8 cellular contexts compared by ENCODE assay signal in the genomic region with DNA sequence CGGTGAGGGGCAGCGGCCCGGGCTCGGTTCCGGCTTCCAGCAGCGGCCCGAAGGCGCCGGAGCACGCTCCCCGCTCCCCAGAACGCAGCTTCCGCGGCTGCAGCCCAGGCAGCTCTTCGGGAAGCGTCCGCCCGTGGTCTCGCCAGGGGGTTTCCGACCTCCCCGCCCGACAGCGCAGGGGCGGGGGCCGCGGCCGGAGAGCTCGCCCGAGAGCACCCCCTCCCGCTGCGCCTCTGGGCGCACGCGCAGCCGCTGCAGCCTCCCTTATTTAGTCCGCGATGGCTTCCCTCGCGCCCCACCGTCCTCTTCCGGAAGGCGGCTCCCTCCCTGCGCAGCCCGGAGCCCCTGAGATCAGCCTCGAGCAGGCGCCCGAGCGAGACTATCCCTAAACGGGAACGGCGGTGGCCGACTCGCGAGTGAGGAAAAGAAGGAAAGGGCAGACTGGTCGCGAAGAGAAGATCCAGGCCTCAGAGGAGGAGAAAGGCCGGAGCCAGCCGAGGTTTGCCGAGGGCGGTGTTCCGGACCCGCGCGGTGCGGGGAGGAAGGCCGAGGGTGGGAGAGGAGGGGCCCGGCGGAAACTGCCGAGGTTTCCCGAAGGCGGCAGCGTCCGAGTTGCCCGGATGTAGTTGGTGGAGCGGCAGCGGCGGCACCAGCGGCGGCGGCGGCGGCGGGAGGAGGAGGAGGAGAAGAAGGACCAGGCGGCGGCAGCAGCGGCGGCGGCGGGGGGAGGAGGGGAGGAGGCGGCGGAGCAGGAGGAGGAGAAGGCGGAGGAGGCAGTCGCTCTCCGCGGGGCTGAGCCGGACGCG. TPM values are rescaled to one million over a fixed set of nuclear protein-coding genes. Genes with fewer than 3 reads are reported as not detected.
DNase-seq lines count a peak whose midpoint lies in the region; ATAC-seq and TF ChIP-seq lines count a peak whose summit lies in the region.

A gene with protein sequence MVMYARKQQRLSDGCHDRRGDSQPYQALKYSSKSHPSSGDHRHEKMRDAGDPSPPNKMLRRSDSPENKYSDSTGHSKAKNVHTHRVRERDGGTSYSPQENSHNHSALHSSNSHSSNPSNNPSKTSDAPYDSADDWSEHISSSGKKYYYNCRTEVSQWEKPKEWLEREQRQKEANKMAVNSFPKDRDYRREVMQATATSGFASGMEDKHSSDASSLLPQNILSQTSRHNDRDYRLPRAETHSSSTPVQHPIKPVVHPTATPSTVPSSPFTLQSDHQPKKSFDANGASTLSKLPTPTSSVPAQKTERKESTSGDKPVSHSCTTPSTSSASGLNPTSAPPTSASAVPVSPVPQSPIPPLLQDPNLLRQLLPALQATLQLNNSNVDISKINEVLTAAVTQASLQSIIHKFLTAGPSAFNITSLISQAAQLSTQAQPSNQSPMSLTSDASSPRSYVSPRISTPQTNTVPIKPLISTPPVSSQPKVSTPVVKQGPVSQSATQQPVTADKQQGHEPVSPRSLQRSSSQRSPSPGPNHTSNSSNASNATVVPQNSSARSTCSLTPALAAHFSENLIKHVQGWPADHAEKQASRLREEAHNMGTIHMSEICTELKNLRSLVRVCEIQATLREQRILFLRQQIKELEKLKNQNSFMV (plus strand): TSS at position 610 of the 806 bp plus-strand sequence. CDS start 462 bp downstream, outside the sequence.

- TF ChIP-seq POLR2A in prostate gland (IDR thresholded peaks at IDR 0.05) = peak; percentile 86

- peaks cover 60% of the 10 kb centered on the region for H3K4me1 ChIP-seq in left ventricle myocardium inferior
- no peaks in the 10 kb centered on the region for H3K4me1 ChIP-seq in prostate gland (replicated peaks)
- no peaks in the 10 kb centered on the region for H3K4me1 ChIP-seq in urinary bladder (ENCODE audit: insufficient read depth)

- H3K9me3 ChIP-seq in left ventricle myocardium inferior (replicated peaks) = no peaks in the 10 kb centered on the region
- no peaks in the 10 kb centered on the region for H3K9me3 ChIP-seq in prostate gland

- H3K27ac ChIP-seq in left ventricle myocardium inferior (replicated peaks) (peak within 1 kb of the TSS; percentile 100), prostate gland (peak within 1 kb of the TSS; percentile 98 to 99), urinary bladder (ENCODE audit: low read depth) (peak within 1 kb of the TSS; percentile 98)

- peaks cover 25% of the 10 kb centered on the region for H3K36me3 ChIP-seq in left ventricle myocardium inferior
- H3K36me3 ChIP-seq in prostate gland = peaks cover 0 to 3% of the 10 kb centered on the region in 2 donors
- H3K36me3 ChIP-seq in urinary bladder (ENCODE audit: insufficient read depth) = no peaks in the 10 kb centered on the region

- in situ Hi-C loops in GM13976 (cut with MboI; ENCODE audit: low sequenced_read_pairs, unreplicated experiment) = no loop called here

- ATAC-seq in HG02870 (IDR thresholded peaks at IDR 0.05; ENCODE audit: unreplicated experiment) = peak; percentile 75

- H3K27me3 ChIP-seq in left ventricle myocardium inferior (ENCODE audit: low read depth) = no peaks in the 10 kb centered on the region
- H3K27me3 ChIP-seq in prostate gland (replicated peaks; ENCODE audit: insufficient read depth) = no peaks in the 10 kb centered on the region

- WGBS in prostate gland = under 1% methylated on average over 67 of the region's 98 CpGs
- WGBS in urinary bladder = under 1% methylated on average over 92 of the region's 98 CpGs

- TF ChIP-seq CTCF in GM13976 (IDR thresholded peaks at IDR 0.05; ENCODE audit: borderline replicate concordance, control extremely low read depth, extremely low read depth, insufficient read depth, missing control alignments) = no peak
- no peak for TF ChIP-seq CTCF in left ventricle myocardium inferior (IDR thresholded peaks at IDR 0.05; ENCODE audit: borderline replicate concordance)
- TF ChIP-seq CTCF in prostate gland (IDR thresholded peaks at IDR 0.05) = peak in 2 of 4 experiments; percentile 4 to 44

- DNase-seq in GM13976 (ENCODE audit: low spot score) (peak; percentile 94), NCI-H146 treated with DMSO at 0.1 percent for 48 hours (lab: John Stamatoyannopoulos, UW; ENCODE audit: unreplicated experiment) (peak; percentile 85), amniotic stem cell (lab: John Stamatoyannopoulos, UW) (peak; percentile 86), left ventricle myocardium inferior (peak; percentile 96), prostate gland (ENCODE audit: low spot score) (peak; percentile 92)

- intact Hi-C loops in T-helper 1 cell treated with Interleukin-12 subunit alpha and Interleukin-12 subunit beta and Interleukin-4 antibody, amounts not matched to agents 30 ng/mL and 1 ng/mL, for 36 hours (cut with micrococcal nuclease) = loop anchor here (1.0 to 5.0 kb wide), 12 partner anchors 100 to 1672 kb away; a partner anchor contains a TSS
- intact Hi-C loops in left ventricle myocardium inferior (cut with micrococcal nuclease) = loop anchor here (10.0 kb wide), 1 partner anchor 52 kb away; no protein-coding TSS in a partner anchor
- intact Hi-C loops in prostate gland (cut with DNase I) = no loop called here

- H3K4me3 ChIP-seq in left ventricle myocardium inferior (peak within 1 kb of the TSS; percentile 93), prostate gland (peak within 1 kb of the TSS; percentile 85 to 95), urinary bladder (ENCODE audit: low read depth, low read length) (peak within 1 kb of the TSS; percentile 100)

RNA-seq across cellular contexts. Expression of the gene that starts here (rescaled TPM):
- 143 and 156 TPM in 2 replicates for total RNA-seq in T-helper 1 cell treated with Interleukin-12 subunit alpha and Interleukin-12 subunit beta and Interleukin-4 antibody, amounts not matched to agents 30 ng/mL and 1 ng/mL, for 36 hours
- total RNA-seq in left ventricle myocardium inferior (103 TPM), prostate gland (100 to 1,000 TPM; 107 to 143 TPM), urinary bladder (158 TPM)
- polyA plus RNA-seq in urinary bladder = 79.5 TPM

Comparison
In these comparisons a context has a peak if more than half of its experiments do, and no peak if none do; other contexts are left out.
1. Peak in every context shown above with its lines: DNase-seq, ATAC-seq, H3K4me3 ChIP-seq and H3K27ac ChIP-seq.